Comparison of ENCODE assay signal across 37 cellular contexts in the genomic region with DNA sequence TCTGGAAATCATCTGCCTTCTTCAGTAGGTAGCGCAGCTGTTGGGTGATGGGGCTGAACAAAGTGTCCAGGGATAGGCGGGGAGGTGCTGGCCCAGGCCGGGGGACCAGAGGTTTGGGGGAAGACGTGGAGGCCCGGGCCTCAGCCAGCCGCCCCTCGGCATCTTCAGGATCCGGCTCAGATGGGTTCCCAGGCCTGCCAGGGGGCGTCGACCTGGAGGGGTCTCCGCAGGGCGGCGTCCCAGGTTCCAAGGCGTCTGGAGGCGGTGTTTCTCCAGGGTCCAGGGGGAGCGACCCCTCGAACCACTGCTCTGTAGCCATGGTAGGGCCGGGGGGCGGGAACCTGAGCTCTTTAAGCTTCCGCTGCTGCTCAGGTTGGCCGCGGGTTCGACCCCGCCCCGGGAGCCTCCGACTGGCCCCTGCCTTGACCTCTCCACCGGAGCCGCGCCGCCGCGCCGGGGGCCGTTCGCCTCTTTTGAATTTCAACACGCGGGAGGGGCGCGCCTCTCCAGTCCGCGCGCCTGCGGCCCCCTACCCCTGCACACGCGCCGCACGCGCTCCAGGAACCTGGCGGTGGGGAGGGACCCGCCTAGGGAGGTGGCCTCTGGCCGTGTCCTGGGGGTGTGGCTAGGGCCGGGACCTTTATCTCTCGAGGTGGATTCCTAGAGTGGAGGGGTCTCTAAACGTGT. TPM values are rescaled to one million over a fixed set of nuclear protein-coding genes. Genes with fewer than 3 reads are reported as not detected.
A peak's percentile ranks its signal among the peaks of the same experiment; 100 is the strongest.
DNase-seq lines count a peak whose midpoint lies in the region; ATAC-seq, FAIRE-seq and TF ChIP-seq lines count a peak whose summit lies in the region.
"Had no signal": no experiment of that assay in that cellular context is flagged by ENCODE, and none has a peak within 500 bp of the region (broad histone marks: within the 10 kb centered on the region; RNA-seq: fewer than 3 reads in every experiment).

A gene (minus strand): TSS at position 475 of the 687 bp plus-strand sequence. CDS start 156 bp downstream, at position 319.

- DNase-seq in ELF-1 (ENCODE audit: low read depth, low spot score) (peak; percentile 40), hepatocyte (ENCODE audit: low spot score) (peak; percentile 33), neural progenitor cell (ENCODE audit: low spot score) (peak; percentile 36), sciatic nerve (ENCODE audit: low spot score) (no peak), frontal cortex (ENCODE audit: low spot score in 2 of 2) (no peak), DMS53 (lab: John Stamatoyannopoulos, UW) (no peak), NCI-H2227 treated with DMSO at 0.1 percent for 48 hours (lab: John Stamatoyannopoulos, UW) (no peak)
- DNase-seq: activated CD4-positive, alpha-beta T cell treated with anti-CD3 and anti-CD28 coated beads, Interleukin-2, amount 50 U/mL, for 1 hour; activated effector memory CD4-positive, alpha-beta T cell treated with anti-CD3 and anti-CD28 coated beads, Interleukin-2, amount 50 U/mL, for 16 hours; activated naive CD8-positive, alpha-beta T cell treated with anti-CD3 and anti-CD28 coated beads, Interleukin-2, amount 50 U/mL, for 24 hours; body of pancreas; Caco-2; DND-41; effector memory CD4-positive, alpha-beta T cell; foreskin melanocyte; hypothalamus; lower lobe of right lung; NCI-H2081; NCI-H345; NCI-H748 treated with DMSO at 0.1 percent for 48 hours; stimulated activated CD4-positive, alpha-beta T cell treated with anti-CD3 and anti-CD28 coated beads, Interleukin-2, amount 100 ng/mL, for 24 hours; uterus; WERI-Rb-1 had no signal

- H3F3A ChIP-seq in neural progenitor cell (ENCODE audit: low read depth): peaks cover 42% of the 10 kb centered on the region

- H4K20me1 ChIP-seq in hepatocyte (ENCODE audit: insufficient read depth, poor library complexity, severe bottlenecking) (peaks cover 7% of the 10 kb centered on the region), neural progenitor cell (ENCODE audit: low read depth) (peaks cover 20% of the 10 kb centered on the region)

- H3K27ac ChIP-seq in HUES64 (ENCODE audit: low read depth, low read length): no peak within 1 kb of the TSS
- H3K27ac ChIP-seq in hepatocyte: no peak within 1 kb of the TSS
- H3K27ac ChIP-seq in neural progenitor cell: no peak within 1 kb of the TSS
- H3K27ac ChIP-seq: BLaER1, body of pancreas, esophagus muscularis mucosa, HL-60, lower lobe of right lung, neutrophil, SK-N-MC, suprapubic skin, uterus, WERI-Rb-1 had no signal

- H3K4me1 ChIP-seq in HUES64 (ENCODE audit: insufficient read depth, low read length) (peaks cover 3% of the 10 kb centered on the region; the same call in 1 of the 2 replicates), hepatocyte (ENCODE audit: insufficient read depth) (peaks cover 6% of the 10 kb centered on the region), neural progenitor cell (peaks cover 5% of the 10 kb centered on the region)
- H3K4me1 ChIP-seq: uterus had no signal

- ATAC-seq in sciatic nerve: no peak
- ATAC-seq: activated naive CD8-positive, alpha-beta T cell treated with anti-CD3 and anti-CD28 coated beads, Interleukin-2, amount 50 U/mL, for 24 hours; body of pancreas; GM12878; lower lobe of right lung had no signal

- TF ChIP-seq CTCF in hepatocyte (IDR thresholded peaks at IDR 0.05; ENCODE audit: poor library complexity): no peak
- no peak for TF ChIP-seq CTCF in neural progenitor cell (IDR thresholded peaks at IDR 0.05)

- H3K9me2 ChIP-seq in hepatocyte (replicated peaks; ENCODE audit: insufficient read depth): no peaks in the 10 kb centered on the region

- H3K36me3 Mint-ChIP-seq in neural progenitor cell: peaks cover 12% of the 10 kb centered on the region
- H3K36me3 Mint-ChIP-seq: IgD-negative memory B cell had no signal

- H3K27me3 Mint-ChIP-seq in neural progenitor cell (ENCODE audit: insufficient read depth, low read depth): peaks cover 9% of the 10 kb centered on the region
- H3K27me3 Mint-ChIP-seq: IgD-negative memory B cell had no signal

- intact Hi-C loops in sciatic nerve (cut with DNase I): loop anchor here (10.0 kb wide), 1 partner anchor 49 kb away; a partner anchor contains a TSS

- H3K4me2 ChIP-seq in hepatocyte: peak within 1 kb of the TSS; percentile 77
- H3K4me2 ChIP-seq in neural progenitor cell: peak within 1 kb of the TSS; percentile 72
- H3K4me2 ChIP-seq: BLaER1 had no signal

- H3K4me3 Mint-ChIP-seq in neural progenitor cell: peak within 1 kb of the TSS; percentile 55
- H3K4me3 Mint-ChIP-seq: activated naive CD8-positive, alpha-beta T cell treated with anti-CD3 and anti-CD28 coated beads, Interleukin-2, amount 50 U/mL, for 24 hours had no signal

- 66% methylated on average over 54 of the region's 54 CpGs for WGBS in HUES64
- 33% methylated on average over 47 of the region's 54 CpGs for WGBS in hepatocyte (ENCODE audit: low lambda C conversion rate, missing lambda C conversion rate)

- no peak within 1 kb of the TSS for H3K27ac Mint-ChIP-seq in neural progenitor cell
- H3K27ac Mint-ChIP-seq: activated naive CD8-positive, alpha-beta T cell treated with anti-CD3 and anti-CD28 coated beads, Interleukin-2, amount 50 U/mL, for 24 hours had no signal

- H3K9me3 Mint-ChIP-seq in neural progenitor cell: no peaks in the 10 kb centered on the region
- H3K9me3 Mint-ChIP-seq: activated naive CD8-positive, alpha-beta T cell treated with anti-CD3 and anti-CD28 coated beads, Interleukin-2, amount 50 U/mL, for 24 hours had no signal

- no peak for FAIRE-seq in frontal cortex (lab: Jason Lieb, UNC)
- FAIRE-seq: GM12878 had no signal

- H3K4me3 ChIP-seq in HUES64 (ENCODE audit: low read length): peak within 1 kb of the TSS; percentile 47
- no peak within 1 kb of the TSS for H3K4me3 ChIP-seq in hepatocyte
- peak within 1 kb of the TSS; percentile 38 for H3K4me3 ChIP-seq in neural progenitor cell
- H3K4me3 ChIP-seq: BLaER1, body of pancreas, esophagus muscularis mucosa, GM12878, HAP-1, lower lobe of right lung, SK-N-MC, skin epidermis, suprapubic skin, uterus had no signal

- H3K27me3 ChIP-seq in HUES64 (ENCODE audit: insufficient read depth, low read length) (peaks cover 6% of the 10 kb centered on the region), hepatocyte (no peaks in the 10 kb centered on the region), neural progenitor cell (peaks cover 67% of the 10 kb centered on the region)
- H3K27me3 ChIP-seq: BLaER1, body of pancreas, esophagus muscularis mucosa, suprapubic skin, uterus had no signal

- H2AFZ ChIP-seq in hepatocyte: no peak within 1 kb of the TSS
- no peak within 1 kb of the TSS for H2AFZ ChIP-seq in neural progenitor cell (replicated peaks)

- H3K36me3 ChIP-seq in HUES64 (ENCODE audit: insufficient read depth, low read length) (peaks cover 17% of the 10 kb centered on the region), hepatocyte (replicated peaks; ENCODE audit: insufficient read depth, low read depth) (no peaks in the 10 kb centered on the region), neural progenitor cell (no peaks in the 10 kb centered on the region)
- H3K36me3 ChIP-seq: neutrophil, uterus had no signal

- peaks cover 15% of the 10 kb centered on the region for H3K4me1 Mint-ChIP-seq in neural progenitor cell

- H3K9ac ChIP-seq in HUES64 (ENCODE audit: low read depth, low read length) (no peak within 1 kb of the TSS; the same call in 1 of the 2 replicates), neural progenitor cell (no peak within 1 kb of the TSS)
- H3K9ac ChIP-seq: BLaER1 had no signal

- H3K79me2 ChIP-seq in hepatocyte (peaks cover 15% of the 10 kb centered on the region), neural progenitor cell (ENCODE audit: low read depth) (no peaks in the 10 kb centered on the region)

- no peaks in the 10 kb centered on the region for H3K9me3 ChIP-seq in HUES64 (ENCODE audit: insufficient read depth, low read depth, low read length)
- no peaks in the 10 kb centered on the region for H3K9me3 ChIP-seq in hepatocyte (ENCODE audit: low read depth)
- H3K9me3 ChIP-seq in neural progenitor cell (ENCODE audit: low read depth): no peaks in the 10 kb centered on the region
- H3K9me3 ChIP-seq: BLaER1, body of pancreas, Caco-2, esophagus muscularis mucosa, HAP-1, lower lobe of right lung, neutrophil, suprapubic skin, uterus had no signal

RNA-seq across cellular contexts. Expression of the gene that starts here (rescaled TPM):
- not detected for polyA plus RNA-seq in HUES64 (2013, experiment 1 of 2)
- not detected for polyA plus RNA-seq in HUES64 (2013, experiment 2 of 2)
- not detected in 2 replicates for total RNA-seq in hepatocyte
- not detected in 2 replicates for polyA plus RNA-seq in hepatocyte
- not detected in 2 replicates for total RNA-seq in neural progenitor cell (ENCODE audit: low replicate concordance)
- total RNA-seq in sciatic nerve: not detected
- not detected for total RNA-seq in frontal cortex
- total RNA-seq: body of pancreas, Caco-2, esophagus muscularis mucosa, GM12878, kidney epithelial cell, lower lobe of right lung, M059J, mucosa of gallbladder, suprapubic skin had no signal
- polyA plus RNA-seq: IgD-negative memory B cell had no signal

Comparison
In these comparisons a context has a peak if more than half of its experiments do, and no peak if none do; other contexts are left out.
1. Peak in DNase-seq and H3K4me2 ChIP-seq in hepatocyte; RNA of the gene not detected or under 1 TPM.
2. Peak in DNase-seq, H3K4me3 ChIP-seq and H3K4me2 ChIP-seq in neural progenitor cell; RNA of the gene not detected or under 1 TPM.